8 cellular contexts compared by ENCODE assay signal in genomic region chr4:143185253-143186107, GRCh38. TPM values are rescaled to one million over a fixed set of nuclear protein-coding genes. Genes with fewer than 3 reads are reported as not detected.
DNase-seq lines count a peak whose midpoint lies in the region; ATAC-seq and TF ChIP-seq lines count a peak whose summit lies in the region.

No MANE protein-coding gene starts in this region.

- H3K9me3 Mint-ChIP-seq in activated CD8-positive, alpha-beta T cell treated with anti-CD3 and anti-CD28 coated beads for 36 hours = no peaks in the 10 kb centered on the region

- H3K4me3 Mint-ChIP-seq in activated CD8-positive, alpha-beta T cell treated with anti-CD3 and anti-CD28 coated beads for 36 hours = peak overlapping the region; percentile 82

- no peak for TF ChIP-seq CTCF in activated CD8-positive, alpha-beta T cell treated with anti-CD3 and anti-CD28 coated beads for 36 hours (IDR thresholded peaks at IDR 0.05)

- POLR2A ChIA-PET in activated CD8-positive, alpha-beta T cell treated with anti-CD3 and anti-CD28 coated beads for 36 hours (lab: Charles Lee) = no interaction called here

- intact Hi-C loops in activated CD8-positive, alpha-beta T cell treated with anti-CD3 and anti-CD28 coated beads for 36 hours (cut with micrococcal nuclease) = loop anchor here (10.0 kb wide), 1 partner anchor 329 kb away; the partner anchor contains the start of gene SMARCA5

- peak overlapping the region; percentile 94 for H3K27ac Mint-ChIP-seq in activated CD8-positive, alpha-beta T cell treated with anti-CD3 and anti-CD28 coated beads for 36 hours

- DNase-seq in ELF-1 (ENCODE audit: low read depth, low spot score) (peak; percentile 56), foreskin melanocyte (peak; percentile 13), nucleus accumbens (lab: John Stamatoyannopoulos, UW) (peak in 29 of 56 donors; percentile 1 to 62 (median 34)), NCI-H1092 (lab: John Stamatoyannopoulos, UW) (no peak), COR-L47 (lab: John Stamatoyannopoulos, UW) (no peak)
- DNase-seq in activated CD8-positive, alpha-beta T cell treated with anti-CD3 and anti-CD28 coated beads for 36 hours = peak; percentile 39

- CTCF ChIA-PET in activated CD8-positive, alpha-beta T cell treated with anti-CD3 and anti-CD28 coated beads for 36 hours (lab: Charles Lee) = interaction anchor here (0.7 to 1.0 kb wide), 2 partner anchors 11 to 329 kb away, joined by 3 to 4 read pairs; no protein-coding TSS in a partner anchor

- peak; percentile 3 for ATAC-seq in GM19468 (IDR thresholded peaks at IDR 0.05; ENCODE audit: extremely low read depth, unreplicated experiment)
- ATAC-seq in HG03520 (IDR thresholded peaks at IDR 0.05; ENCODE audit: unreplicated experiment) = peak; percentile 22
- ATAC-seq in activated CD8-positive, alpha-beta T cell treated with anti-CD3 and anti-CD28 coated beads for 36 hours = peak; percentile 7

- H3K27me3 Mint-ChIP-seq in activated CD8-positive, alpha-beta T cell treated with anti-CD3 and anti-CD28 coated beads for 36 hours = no peaks in the 10 kb centered on the region

- peaks cover 45% of the 10 kb centered on the region for H3K36me3 Mint-ChIP-seq in activated CD8-positive, alpha-beta T cell treated with anti-CD3 and anti-CD28 coated beads for 36 hours (ENCODE audit: low read depth)

- H3K4me1 Mint-ChIP-seq in activated CD8-positive, alpha-beta T cell treated with anti-CD3 and anti-CD28 coated beads for 36 hours (ENCODE audit: low read depth) = peaks cover 43% of the 10 kb centered on the region

RNA-seq across cellular contexts. Expression of gene USP38, which starts 0.8 kb away (rescaled TPM):
- 10 to 100 TPM; 16.8 to 18.5 TPM for total RNA-seq in activated CD8-positive, alpha-beta T cell treated with anti-CD3 and anti-CD28 coated beads for 36 hours

Comparison
In these comparisons a context has a peak if more than half of its experiments do, and no peak if none do; other contexts are left out.
1. DNase-seq: peak in ELF-1 (single experiment), activated CD8-positive, alpha-beta T cell treated with anti-CD3 and anti-CD28 coated beads for 36 hours (single experiment), foreskin melanocyte (single experiment) and nucleus accumbens (29 of 56); none in NCI-H1092 (single experiment) and COR-L47 (single experiment).
2. Peak in every context shown above with its lines, with median percentiles within 50 percentile points of each other: ATAC-seq.